11 cellular contexts compared by ENCODE assay signal in genomic region chr7:140638311-140638791, GRCh38. TPM values are rescaled to one million over a fixed set of nuclear protein-coding genes. Genes with fewer than 3 reads are reported as not detected.
A peak's percentile ranks its signal among the peaks of the same experiment; 100 is the strongest.
DNase-seq lines count a peak whose midpoint lies in the region; ATAC-seq and TF ChIP-seq lines count a peak whose summit lies in the region.
"Had no signal": no experiment of that assay in that cellular context is flagged by ENCODE, and none has a peak within 500 bp of the region (broad histone marks: within the 10 kb centered on the region; RNA-seq: fewer than 3 reads in every experiment).

No MANE protein-coding gene starts in this region.

- H3K4me3 Mint-ChIP-seq in activated naive CD4-positive, alpha-beta T cell treated with anti-CD3 and anti-CD28 coated beads, Interleukin-2, amount 10 ng/mL, durations not matched to agents 7 days and 5 days: no peak overlapping the region
- H3K4me3 Mint-ChIP-seq: activated T-helper 1 cell treated with anti-CD3 and anti-CD28 coated beads, Interleukin-12 subunit alpha, Interleukin-12 subunit beta, Interleukin-2, Interleukin-4 antibody, amounts not matched to agents 30 ng/mL and 10 ng/mL and 1 ng/mL, durations not matched to agents 14 hours and 24 hours and 36 hours had no signal

- H3K4me1 Mint-ChIP-seq in activated naive CD4-positive, alpha-beta T cell treated with anti-CD3 and anti-CD28 coated beads, Interleukin-2, amount 10 ng/mL, durations not matched to agents 7 days and 5 days: peaks cover 15% of the 10 kb centered on the region

- no peak overlapping the region for H2AFZ ChIP-seq in MM.1S (ENCODE audit: low read length)
- H2AFZ ChIP-seq in mammary epithelial cell (ENCODE audit: low read depth, low read length): no peak overlapping the region

- intact Hi-C loops in sciatic nerve (cut with DNase I): no loop called here
- intact Hi-C loops in mammary epithelial cell (cut with micrococcal nuclease): no loop called here

- no peaks in the 10 kb centered on the region for H3K36me3 Mint-ChIP-seq in activated naive CD4-positive, alpha-beta T cell treated with anti-CD3 and anti-CD28 coated beads, Interleukin-2, amount 10 ng/mL, durations not matched to agents 7 days and 5 days

- WGBS in mammary epithelial cell (ENCODE audit: low coverage, missing lambda C conversion rate): 99% methylated on average over 5 of the region's 5 CpGs

- TF ChIP-seq CTCF in astrocyte of the cerebellum (IDR thresholded peaks at IDR 0.05; ENCODE audit: low read depth, low read length, missing control alignments) (peak; percentile 38), right atrium auricular region (IDR thresholded peaks at IDR 0.05) (peak in 1 of 2 donors; percentile 12), MM.1S (IDR thresholded peaks at IDR 0.05; ENCODE audit: low read length) (no peak), mammary epithelial cell (conservative IDR thresholded peaks at IDR 0.05 in 1 of 2, IDR thresholded peaks at IDR 0.05 in 1 of 2; ENCODE audit: extremely low read depth in 1 of 2, insufficient read depth in 1 of 2, low read depth in 1 of 2, low read length in 2 of 2) (peak in 1 of 2 donors; percentile 10)

- H3F3A ChIP-seq in MM.1S (ENCODE audit: insufficient read depth, low read length): no peaks in the 10 kb centered on the region

- H3K27me3 ChIP-seq in right atrium auricular region (no peaks in the 10 kb centered on the region), MM.1S (replicated peaks; ENCODE audit: insufficient read depth, low read length) (peaks cover 54% of the 10 kb centered on the region), mammary epithelial cell (ENCODE audit: insufficient read depth, low read length) (peaks cover 12% of the 10 kb centered on the region)

- H3K79me2 ChIP-seq in MM.1S (ENCODE audit: low read length) (no peaks in the 10 kb centered on the region), mammary epithelial cell (ENCODE audit: insufficient read depth, low read length) (no peaks in the 10 kb centered on the region)

- H3K9me3 ChIP-seq in right atrium auricular region (no peaks in the 10 kb centered on the region), MM.1S (replicated peaks; ENCODE audit: insufficient read depth, low read length) (no peaks in the 10 kb centered on the region), mammary epithelial cell (replicated peaks; ENCODE audit: insufficient read depth, low read length) (no peaks in the 10 kb centered on the region)

- peak; percentile 35 for DNase-seq in G401 (ENCODE audit: low spot score)
- no peak for DNase-seq in astrocyte of the cerebellum (ENCODE audit: low read depth)
- peak; percentile 77 for DNase-seq in right atrium auricular region (ENCODE audit: low spot score)
- DNase-seq in sciatic nerve (ENCODE audit: low spot score): no peak
- no peak for DNase-seq in activated naive CD4-positive, alpha-beta T cell treated with anti-CD3 and anti-CD28 coated beads, Interleukin-2, amount 10 ng/mL, durations not matched to agents 7 days and 5 days
- DNase-seq in MM.1S: no peak
- no peak for DNase-seq in globus pallidus (ENCODE audit: low spot score)
- no peak for DNase-seq in mammary epithelial cell
- DNase-seq: NCI-H2081; stimulated activated naive CD4-positive, alpha-beta T cell had no signal

- H3K4me1 ChIP-seq in right atrium auricular region (peaks cover 0 to 73% of the 10 kb centered on the region in 2 donors), MM.1S (ENCODE audit: low read length) (no peaks in the 10 kb centered on the region), mammary epithelial cell (ENCODE audit: insufficient read depth, low read length) (peaks cover 4% of the 10 kb centered on the region)

- in situ Hi-C loops in G401 (cut with HindIII; ENCODE audit: low sequenced_read_pairs) (no loop called here), astrocyte of the cerebellum (cut with HindIII; ENCODE audit: low sequenced_read_pairs) (no loop called here), mammary epithelial cell (cut with MboI; ENCODE audit: low sequenced_read_pairs in 2 of 2) (no loop called here)

- peak; percentile 66 for ATAC-seq in sciatic nerve

- H3K9ac ChIP-seq in MM.1S (ENCODE audit: low read length) (no peak overlapping the region), mammary epithelial cell (ENCODE audit: insufficient read depth, low read length) (no peak overlapping the region)

- peak overlapping the region; percentile 81 to 90 for H3K27ac ChIP-seq in right atrium auricular region
- no peak overlapping the region for H3K27ac ChIP-seq in MM.1S (ENCODE audit: low read length)
- no peak overlapping the region for H3K27ac ChIP-seq in mammary epithelial cell (ENCODE audit: insufficient read depth, low read depth, low read length)

- H3K9me2 ChIP-seq in MM.1S (replicated peaks; ENCODE audit: insufficient read depth, low read length): no peaks in the 10 kb centered on the region

- H3K4me2 ChIP-seq in MM.1S (ENCODE audit: low read depth, low read length): no peak overlapping the region
- H3K4me2 ChIP-seq in mammary epithelial cell (ENCODE audit: insufficient read depth, low read depth, low read length): no peak overlapping the region

- dilution Hi-C loops in mammary epithelial cell (cut with HindIII; ENCODE audit: low sequenced_read_pairs): no loop called here

- BruUV-seq in mammary epithelial cell (replicated peaks; lab: Mats Ljungman, UMichigan): no TSS peak

- H3K4me3 ChIP-seq in astrocyte of the cerebellum (ENCODE audit: low read depth, low read length): peak overlapping the region; percentile 86
- H3K4me3 ChIP-seq in right atrium auricular region: peak overlapping the region in 1 of 2 donors; percentile 6
- no peak overlapping the region for H3K4me3 ChIP-seq in MM.1S (ENCODE audit: low read length)
- H3K4me3 ChIP-seq in mammary epithelial cell (replicated peaks in 1 of 3; ENCODE audit: insufficient read depth in 1 of 3, low read depth in 2 of 3, low read length in 3 of 3): no peak overlapping the region

- H4K20me1 ChIP-seq in MM.1S (ENCODE audit: insufficient read depth, low read length): no peaks in the 10 kb centered on the region
- no peaks in the 10 kb centered on the region for H4K20me1 ChIP-seq in mammary epithelial cell (ENCODE audit: insufficient read depth, low read length)

- H3K9me3 Mint-ChIP-seq in activated naive CD4-positive, alpha-beta T cell treated with anti-CD3 and anti-CD28 coated beads, Interleukin-2, amount 10 ng/mL, durations not matched to agents 7 days and 5 days: no peaks in the 10 kb centered on the region
- H3K9me3 Mint-ChIP-seq: activated T-helper 1 cell treated with anti-CD3 and anti-CD28 coated beads, Interleukin-12 subunit alpha, Interleukin-12 subunit beta, Interleukin-2, Interleukin-4 antibody, amounts not matched to agents 30 ng/mL and 10 ng/mL and 1 ng/mL, durations not matched to agents 14 hours and 24 hours and 36 hours had no signal

- H3K36me3 ChIP-seq in right atrium auricular region: no peaks in the 10 kb centered on the region
- no peaks in the 10 kb centered on the region for H3K36me3 ChIP-seq in MM.1S (replicated peaks; ENCODE audit: insufficient read depth, low read length)
- no peaks in the 10 kb centered on the region for H3K36me3 ChIP-seq in mammary epithelial cell (ENCODE audit: insufficient read depth, low read length)

- CTCF ChIA-PET in activated naive CD4-positive, alpha-beta T cell treated with anti-CD3 and anti-CD28 coated beads, Interleukin-2, amount 10 ng/mL, durations not matched to agents 7 days and 5 days (lab: Charles Lee): no interaction called here
- CTCF ChIA-PET in mammary epithelial cell (lab: Charles Lee; ENCODE audit: low non-redundant PET): no interaction called here

- H3K27ac Mint-ChIP-seq in activated naive CD4-positive, alpha-beta T cell treated with anti-CD3 and anti-CD28 coated beads, Interleukin-2, amount 10 ng/mL, durations not matched to agents 7 days and 5 days: no peak overlapping the region
- H3K27ac Mint-ChIP-seq: activated T-helper 1 cell treated with anti-CD3 and anti-CD28 coated beads, Interleukin-12 subunit alpha, Interleukin-12 subunit beta, Interleukin-2, Interleukin-4 antibody, amounts not matched to agents 30 ng/mL and 10 ng/mL and 1 ng/mL, durations not matched to agents 14 hours and 24 hours and 36 hours had no signal

- peaks cover 80% of the 10 kb centered on the region for H3K27me3 Mint-ChIP-seq in activated naive CD4-positive, alpha-beta T cell treated with anti-CD3 and anti-CD28 coated beads, Interleukin-2, amount 10 ng/mL, durations not matched to agents 7 days and 5 days

RNA-seq across cellular contexts. Expression of gene DENND2A, which starts 2.3 kb away (rescaled TPM):
- total RNA-seq in G401 (2014; rRNA removed; shearing (Covaris generic)): 7.9 and 13.4 TPM in 2 replicates
- total RNA-seq in right atrium auricular region (10 to 100 TPM in 1 of 2 donors, 1 to 10 TPM in 1; 9.2 to 10.5 TPM), sciatic nerve (37.6 TPM), mammary epithelial cell (1 to 10 TPM in 1 of 2 donors, under 1 TPM in 1; 0.17 to 1.6 TPM)
- 0.25 TPM for polyA plus RNA-seq in mammary epithelial cell
- not detected for polyA minus RNA-seq in mammary epithelial cell
- total RNA-seq: activated T-helper 1 cell treated with anti-CD3 and anti-CD28 coated beads, Interleukin-12 subunit alpha, Interleukin-12 subunit beta, Interleukin-2, Interleukin-4 antibody, amounts not matched to agents 30 ng/mL and 10 ng/mL and 1 ng/mL, durations not matched to agents 14 hours and 24 hours and 36 hours had no signal

RNA-seq across cellular contexts. Expression of gene ADCK2, which starts 34.4 kb away (rescaled TPM):
- total RNA-seq in G401 (2014; rRNA removed; shearing (Covaris generic)): 22.3 and 26.3 TPM in 2 replicates
- total RNA-seq in right atrium auricular region (10 to 100 TPM; 16.6 to 21.8 TPM), sciatic nerve (13.9 TPM), mammary epithelial cell (10 to 100 TPM; 21.8 to 22.4 TPM)
- polyA plus RNA-seq in mammary epithelial cell: 14.4 TPM
- 17.4 TPM for polyA minus RNA-seq in mammary epithelial cell

RNA-seq across cellular contexts. Expression of gene NDUFB2, which starts 58.2 kb away (rescaled TPM):
- 240 and 476 TPM in 2 replicates for total RNA-seq in G401 (2014; rRNA removed; shearing (Covaris generic))
- total RNA-seq in right atrium auricular region (100 to 1,000 TPM; 397 to 767 TPM), sciatic nerve (119 TPM), mammary epithelial cell (100 to 1,000 TPM in 1 of 2 donors, 10 to 100 TPM in 1; 77.0 to 195 TPM)
- 434 TPM for polyA plus RNA-seq in mammary epithelial cell
- polyA minus RNA-seq in mammary epithelial cell: 78.7 TPM

Comparison
In these comparisons a context has a peak if more than half of its experiments do, and no peak if none do; other contexts are left out.
1. DNase-seq: peak in G401 (single experiment) and right atrium auricular region (single experiment); none in astrocyte of the cerebellum (single experiment), sciatic nerve (single experiment), activated naive CD4-positive, alpha-beta T cell treated with anti-CD3 and anti-CD28 coated beads, Interleukin-2, amount 10 ng/mL, durations not matched to agents 7 days and 5 days (single experiment), MM.1S (single experiment), globus pallidus (single experiment) and mammary epithelial cell (single experiment).
2. H3K27ac ChIP-seq: peak in right atrium auricular region (2 of 2); none in MM.1S (single experiment) and mammary epithelial cell (single experiment).